7 cellular contexts compared by ENCODE assay signal in the genomic region with DNA sequence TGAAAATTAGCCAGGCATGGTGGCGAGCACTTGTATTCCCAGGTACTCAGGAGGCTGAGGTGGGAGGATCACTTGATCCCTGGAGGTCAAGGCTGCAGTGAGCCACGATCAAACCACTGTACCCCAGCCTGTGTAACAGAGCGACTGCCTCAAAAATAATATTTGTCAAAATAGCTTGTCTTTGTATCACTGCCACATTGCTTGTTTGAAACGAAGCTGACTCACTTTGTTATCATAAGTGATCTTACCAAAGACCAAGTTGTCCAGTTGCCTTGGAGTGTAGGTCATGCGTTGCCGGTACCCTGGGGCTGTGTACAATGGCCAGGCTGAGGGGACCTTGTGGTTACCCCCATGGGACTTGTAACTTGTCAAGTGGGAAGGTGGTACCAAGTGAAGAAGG. TPM values are rescaled to one million over a fixed set of nuclear protein-coding genes. Genes with fewer than 3 reads are reported as not detected.
DNase-seq lines count a peak whose midpoint lies in the region; TF ChIP-seq lines count a peak whose summit lies in the region.
"Not testable (repeated sequence)": the region's sequence is repeated elsewhere in the genome, so short reads cannot be mapped to it uniquely, and the experiment has no call there.

No MANE protein-coding gene starts in this region.

- not testable (repeated sequence) for H4K20me1 ChIP-seq in fibroblast of lung (ENCODE audit: control insufficient read depth, extremely low read depth, insufficient read depth, low read length)

- peaks cover 12% of the 10 kb centered on the region for H3K79me2 ChIP-seq in fibroblast of lung (ENCODE audit: control insufficient read depth, insufficient read depth, low read length)

- not testable (repeated sequence) for H3K4me2 ChIP-seq in fibroblast of lung (ENCODE audit: extremely low read depth, insufficient read depth, low read length)

- H3K4me3 ChIP-seq in cardiac fibroblast (replicated peaks in 1 of 2; ENCODE audit: low read depth in 2 of 2, low read length in 2 of 2); fibroblast of lung (replicated peaks in 1 of 4; ENCODE audit: control extremely low read depth in 1 of 4, insufficient read depth in 1 of 4, low read depth in 3 of 4, low read length in 4 of 4): not testable (repeated sequence)

- not testable (repeated sequence) for H3K27me3 ChIP-seq in fibroblast of lung (ENCODE audit: control insufficient read depth, insufficient read depth, low read length)

- H3K4me1 ChIP-seq in fibroblast of lung (ENCODE audit: control insufficient read depth, extremely low read depth, insufficient read depth, low read length): not testable (repeated sequence)

- H2AFZ ChIP-seq in fibroblast of lung (ENCODE audit: low read length): not testable (repeated sequence)

- H3K27ac ChIP-seq in fibroblast of lung (ENCODE audit: insufficient read depth, low read length): not testable (repeated sequence)

- not testable (repeated sequence) for H3K9ac ChIP-seq in fibroblast of lung (ENCODE audit: insufficient read depth, low read length)

- peak; percentile 66 for DNase-seq in ELR (ENCODE audit: low read depth)
- DNase-seq in M059J (ENCODE audit: low read depth): peak; percentile 78
- peak; percentile 55 for DNase-seq in amniotic epithelial cell (ENCODE audit: low read depth)
- DNase-seq in cardiac fibroblast (ENCODE audit: low read depth in 2 of 2): peak; percentile 18 to 65
- DNase-seq in fibroblast of lung (ENCODE audit: low read depth in 2 of 2): peak; percentile 49 to 53
- peak; percentile 24 for DNase-seq in hepatic stellate cell (ENCODE audit: low spot score)
- peak; percentile 56 for DNase-seq in renal cortical epithelial cell (ENCODE audit: low read depth)

- not testable (repeated sequence) for TF ChIP-seq CTCF in cardiac fibroblast (IDR thresholded peaks at IDR 0.05; ENCODE audit: low read depth, low read length); fibroblast of lung (conservative IDR thresholded peaks at IDR 0.05 in 1 of 2, IDR thresholded peaks at IDR 0.05 in 1 of 2; ENCODE audit: low read depth in 1 of 2, low read length in 2 of 2)

- H3K9me3 ChIP-seq in fibroblast of lung (ENCODE audit: control insufficient read depth, insufficient read depth, low read depth, low read length): not testable (repeated sequence)

- H3K36me3 ChIP-seq in fibroblast of lung (ENCODE audit: control insufficient read depth, insufficient read depth, low read length): not testable (repeated sequence)

RNA-seq across cellular contexts. Expression of a gene that starts 21.9 kb away (rescaled TPM):
- 68.2 and 95.5 TPM in 2 replicates for total RNA-seq in M059J (2014; rRNA removed; shearing (Covaris generic))
- total RNA-seq in fibroblast of lung (64.7 and 68.4 TPM in 2 replicates), renal cortical epithelial cell (76.1 and 90.2 TPM in 2 replicates)
- 54.9 and 92.9 TPM in 2 replicates for polyA plus RNA-seq in fibroblast of lung
- polyA plus RNA-seq in fibroblast of lung (2012): 44.6 and 70.0 TPM in 2 replicates
- polyA minus RNA-seq in fibroblast of lung (ENCODE audit: low replicate concordance): 66.5 and 81.9 TPM in 2 replicates

RNA-seq across cellular contexts. Expression of a gene that starts 59.2 kb away (rescaled TPM):
- total RNA-seq in M059J (2014; rRNA removed; shearing (Covaris generic)): 68.6 and 102 TPM in 2 replicates
- 111 and 147 TPM in 2 replicates for total RNA-seq in fibroblast of lung
- 114 and 135 TPM in 2 replicates for polyA plus RNA-seq in fibroblast of lung
- 74.6 and 91.3 TPM in 2 replicates for polyA plus RNA-seq in fibroblast of lung (2012)
- polyA minus RNA-seq in fibroblast of lung (ENCODE audit: low replicate concordance): 90.5 and 93.1 TPM in 2 replicates
- 53.7 and 73.5 TPM in 2 replicates for total RNA-seq in renal cortical epithelial cell

RNA-seq across cellular contexts. Expression of a gene that starts 59.5 kb away (rescaled TPM):
- total RNA-seq in M059J (2014; rRNA removed; shearing (Covaris generic)): 21.0 and 33.7 TPM in 2 replicates
- total RNA-seq in fibroblast of lung (80.4 and 140 TPM in 2 replicates), renal cortical epithelial cell (10.1 and 59.9 TPM in 2 replicates)
- 53.9 and 67.2 TPM in 2 replicates for polyA plus RNA-seq in fibroblast of lung
- 38.2 and 47.2 TPM in 2 replicates for polyA plus RNA-seq in fibroblast of lung (2012)
- 18.3 and 20.7 TPM in 2 replicates for polyA minus RNA-seq in fibroblast of lung (ENCODE audit: low replicate concordance)

Comparison
In these comparisons a context has a peak if more than half of its experiments do, and no peak if none do; other contexts are left out.
1. DNase-seq: peak in every context shown above with its lines; median percentile 78 in M059J; 66 in ELR; 56 in renal cortical epithelial cell; 55 in amniotic epithelial cell; 51 in fibroblast of lung; 42 in cardiac fibroblast; 24 in hepatic stellate cell.